19 cellular contexts compared by ENCODE assay signal in the genomic region with DNA sequence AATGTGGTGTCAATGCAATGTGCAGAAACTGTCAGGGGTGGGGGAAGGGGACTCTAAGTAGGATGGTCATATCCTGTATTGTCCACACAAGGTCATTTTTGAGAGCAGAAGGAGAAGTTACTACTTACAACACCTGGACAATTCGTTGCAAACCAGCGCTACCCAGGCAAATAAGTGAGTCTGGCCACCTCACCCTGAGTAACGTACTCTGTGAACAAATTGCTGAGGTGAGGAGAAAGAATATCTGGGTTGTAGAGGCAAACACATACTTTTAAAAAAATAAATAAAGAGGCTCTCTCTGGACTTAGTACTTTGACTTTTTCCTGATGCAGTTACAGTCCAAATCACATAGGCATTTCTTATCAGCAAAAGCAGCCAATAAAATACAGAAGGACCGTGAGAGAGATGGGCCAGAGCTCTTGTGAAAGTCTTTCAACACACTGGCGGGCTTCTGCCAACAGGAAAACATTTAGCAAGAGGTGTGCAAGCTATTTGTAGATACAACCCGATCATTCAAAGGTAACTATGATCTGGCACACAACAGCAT.
DNase-seq lines count a peak whose midpoint lies in the region; ATAC-seq and TF ChIP-seq lines count a peak whose summit lies in the region.
"Had no signal": no experiment of that assay in that cellular context is flagged by ENCODE, and none has a peak within 500 bp of the region (broad histone marks: within the 10 kb centered on the region; RNA-seq: fewer than 3 reads in every experiment).

No MANE protein-coding gene starts in this region.

- WGBS in thyroid gland, 2 donors, result 26 to 27% methylated on average over 6 of the region's 6 CpGs

- intact Hi-C loops in left lung (cut with DNase I) (no loop called here), thyroid gland (cut with DNase I) (no loop called here)

- no peaks in the 10 kb centered on the region for H3K27me3 ChIP-seq in left lung
- H3K27me3 ChIP-seq in thyroid gland, result no peaks in the 10 kb centered on the region
- no peaks in the 10 kb centered on the region for H3K27me3 ChIP-seq in brain microvascular endothelial cell (replicated peaks)
- H3K27me3 ChIP-seq: neural progenitor cell had no signal

- TF ChIP-seq POLR2A in thyroid gland (IDR thresholded peaks at IDR 0.05), result no peak

- H3K36me3 ChIP-seq in left lung, result no peaks in the 10 kb centered on the region
- H3K36me3 ChIP-seq in thyroid gland, result no peaks in the 10 kb centered on the region
- no peaks in the 10 kb centered on the region for H3K36me3 ChIP-seq in brain microvascular endothelial cell (replicated peaks)
- H3K36me3 ChIP-seq: esophagus squamous epithelium, neural progenitor cell had no signal

- H3K4me3 ChIP-seq in left lung, result no peak overlapping the region
- H3K4me3 ChIP-seq in thyroid gland (replicated peaks in 1 of 3), result no peak overlapping the region
- no peak overlapping the region for H3K4me3 ChIP-seq in brain microvascular endothelial cell (ENCODE audit: low read depth, low read length)
- H3K4me3 ChIP-seq: esophagus squamous epithelium, neural progenitor cell had no signal

- DNase-seq in DMS53 (lab: John Stamatoyannopoulos, UW) (peak; percentile 13), DMS53 treated with DMSO at 0.1 percent for 48 hours (lab: John Stamatoyannopoulos, UW; ENCODE audit: unreplicated experiment) (no peak), SKM-1 treated with dmso at 0.1 percent for 144 hours (lab: John Stamatoyannopoulos, UW; ENCODE audit: unreplicated experiment) (peak; percentile 92), left lung (no peak), thyroid gland (peak; percentile 36 to 42), occipital lobe (lab: John Stamatoyannopoulos, UW) (no peak), brain microvascular endothelial cell (no peak)
- DNase-seq: activated CD8-positive, alpha-beta T cell treated with anti-CD3 and anti-CD28 coated beads for 36 hours; aorta; CD4-positive, alpha-beta T cell; cortex of kidney; esophagus squamous epithelium; H9; NCI-H2171 treated with DMSO at 0.1 percent for 48 hours; NK-92 treated with Interleukin-12 subunit alpha and Interleukin-12 subunit beta, amount 100 ng/mL, for 24 hours had no signal

- H3K27ac ChIP-seq in left lung, result peak overlapping the region in 1 of 2 donors; percentile 68
- no peak overlapping the region for H3K27ac ChIP-seq in thyroid gland
- H3K27ac ChIP-seq in brain microvascular endothelial cell, result no peak overlapping the region
- H3K27ac ChIP-seq: 22Rv1, esophagus squamous epithelium, neural progenitor cell had no signal

- no peak for TF ChIP-seq CTCF in left lung (IDR thresholded peaks at IDR 0.05)
- no peak for TF ChIP-seq CTCF in thyroid gland (IDR thresholded peaks at IDR 0.05)
- TF ChIP-seq CTCF in brain microvascular endothelial cell (IDR thresholded peaks at IDR 0.05; ENCODE audit: low read depth, low read length, missing control alignments), result no peak

- peak; percentile 63 for ATAC-seq in left lung
- no peak for ATAC-seq in HG03354 (IDR thresholded peaks at IDR 0.05; ENCODE audit: poor library complexity, severe bottlenecking, unreplicated experiment)
- ATAC-seq: activated CD8-positive, alpha-beta T cell treated with anti-CD3 and anti-CD28 coated beads for 36 hours; activated T-helper 17 cell treated with anti-CD3 and anti-CD28 coated beads, Interleukin-2, amount 50 U/mL, for 72 hours had no signal

- H3K9me3 ChIP-seq in left lung (no peaks in the 10 kb centered on the region), thyroid gland (no peaks in the 10 kb centered on the region)
- H3K9me3 ChIP-seq: esophagus squamous epithelium had no signal

- in situ Hi-C loops in brain microvascular endothelial cell (cut with HindIII; ENCODE audit: low pct_ligation_motif_present, low sequenced_read_pairs), result no loop called here

- H3K4me1 ChIP-seq in left lung, result peaks cover 0 to 30% of the 10 kb centered on the region in 2 donors
- H3K4me1 ChIP-seq in thyroid gland, result peaks cover 0 to 16% of the 10 kb centered on the region in 2 donors

Comparison
In these comparisons a context has a peak if more than half of its experiments do, and no peak if none do; other contexts are left out.
1. DNase-seq: peak in DMS53 (single experiment), SKM-1 treated with dmso at 0.1 percent for 144 hours (single experiment) and thyroid gland (2 of 2); none in DMS53 treated with DMSO at 0.1 percent for 48 hours (single experiment), left lung (0 of 2), occipital lobe (single experiment) and brain microvascular endothelial cell (single experiment).